Comparison of ENCODE assay signal across 15 cellular contexts in the genomic region with DNA sequence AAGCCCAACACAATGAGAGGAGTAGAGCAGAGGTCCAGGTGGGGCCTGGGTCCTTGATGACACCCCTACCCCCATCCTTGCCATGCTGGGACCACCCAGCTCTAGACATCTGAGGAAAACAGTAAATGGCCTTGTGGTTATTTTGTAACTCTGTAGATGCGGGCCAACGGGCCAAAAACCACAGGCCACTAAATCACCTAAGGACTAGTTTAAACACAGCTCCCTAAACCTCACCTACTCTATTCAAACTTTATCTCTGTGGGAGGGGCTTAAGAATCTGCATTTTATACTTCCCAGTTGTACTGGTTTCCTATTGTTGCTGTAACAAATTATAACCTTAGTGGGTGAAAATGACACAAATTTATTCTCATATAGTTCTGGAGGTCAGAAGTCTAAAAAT.
"Had no signal": no experiment of that assay in that cellular context is flagged by ENCODE, and none has a peak within 500 bp of the region (broad histone marks: within the 10 kb centered on the region; RNA-seq: fewer than 3 reads in every experiment).

No MANE protein-coding gene starts in this region.

- H3K79me2 ChIP-seq: parathyroid adenoma had no signal

- DNase-seq: activated CD4-positive, alpha-beta T cell treated with anti-CD3 and anti-CD28 coated beads, Interleukin-2, amount 50 U/mL, for 1 hour; activated naive CD4-positive, alpha-beta T cell treated with anti-CD3 and anti-CD28 coated beads for 36 hours; activated naive CD8-positive, alpha-beta T cell treated with anti-CD3 and anti-CD28 coated beads, Interleukin-2, amount 50 U/mL, for 24 hours; activated T-cell treated with anti-CD3 and anti-CD28 coated beads, Interleukin-2, amount 50 U/mL, for 1 hour; aorta; left cardiac atrium; midbrain; naive thymus-derived CD4-positive, alpha-beta T cell; stimulated activated CD4-positive, alpha-beta T cell treated with anti-CD3 and anti-CD28 coated beads, Interleukin-1b, Interleukin-23, amount 100 ng/mL, for 48 hours; T-helper 9 cell; upper lobe of right lung had no signal

- H3K27ac ChIP-seq: parathyroid adenoma, thoracic aorta, upper lobe of right lung had no signal

- H3K27me3 ChIP-seq: upper lobe of right lung had no signal

- H3K4me3 ChIP-seq: lung, thoracic aorta, upper lobe of right lung had no signal

- H3K9ac ChIP-seq: parathyroid adenoma had no signal

- H2AFZ ChIP-seq: parathyroid adenoma had no signal

- ATAC-seq: activated CD4-positive, CD25-positive, alpha-beta regulatory T cell treated with anti-CD3 and anti-CD28 coated beads, Interleukin-2, amount 50 U/mL, for 24 hours; activated naive CD8-positive, alpha-beta T cell treated with anti-CD3 and anti-CD28 coated beads, Interleukin-2, amount 50 U/mL, for 24 hours; left cardiac atrium; naive thymus-derived CD4-positive, alpha-beta T cell; upper lobe of right lung had no signal

- H3K36me3 ChIP-seq: thoracic aorta, upper lobe of right lung had no signal

- H3K9me3 ChIP-seq: thoracic aorta, upper lobe of right lung had no signal
